ENCODE assay signal across 23 cellular contexts in genomic region chr12:21547437-21547836, GRCh38. TPM values are rescaled to one million over a fixed set of nuclear protein-coding genes. Genes with fewer than 3 reads are reported as not detected.
DNase-seq lines count a peak whose midpoint lies in the region; ATAC-seq, FAIRE-seq and TF ChIP-seq lines count a peak whose summit lies in the region.
"Had no signal": no experiment of that assay in that cellular context is flagged by ENCODE, and none has a peak within 500 bp of the region (broad histone marks: within the 10 kb centered on the region; RNA-seq: fewer than 3 reads in every experiment).

No MANE protein-coding gene starts in this region.

- H3K4me2 ChIP-seq in A549 = no peak overlapping the region

- H3K27ac Mint-ChIP-seq in activated CD4-positive, alpha-beta T cell treated with anti-CD3 and anti-CD28 coated beads for 36 hours = no peak overlapping the region
- no peak overlapping the region for H3K27ac Mint-ChIP-seq in activated naive CD4-positive, alpha-beta T cell treated with anti-CD3 and anti-CD28 coated beads for 36 hours
- H3K27ac Mint-ChIP-seq: CD4-positive, CD25-positive, alpha-beta regulatory T cell; IgD-negative memory B cell had no signal

- no peak overlapping the region for H3K4me3 Mint-ChIP-seq in activated CD4-positive, alpha-beta T cell treated with anti-CD3 and anti-CD28 coated beads for 36 hours
- H3K4me3 Mint-ChIP-seq in activated naive CD4-positive, alpha-beta T cell treated with anti-CD3 and anti-CD28 coated beads for 36 hours = no peak overlapping the region
- H3K4me3 Mint-ChIP-seq: CD4-positive, CD25-positive, alpha-beta regulatory T cell; IgD-negative memory B cell had no signal

- H3K27me3 Mint-ChIP-seq in activated CD4-positive, alpha-beta T cell treated with anti-CD3 and anti-CD28 coated beads for 36 hours = peaks cover 2% of the 10 kb centered on the region
- H3K27me3 Mint-ChIP-seq in activated naive CD4-positive, alpha-beta T cell treated with anti-CD3 and anti-CD28 coated beads for 36 hours (ENCODE audit: low read depth) = no peaks in the 10 kb centered on the region
- H3K27me3 Mint-ChIP-seq: CD4-positive, CD25-positive, alpha-beta regulatory T cell had no signal

- H3K9me3 ChIP-seq in A549 = no peaks in the 10 kb centered on the region
- H3K9me3 ChIP-seq: BE2C had no signal

- H3K4me1 Mint-ChIP-seq in activated CD4-positive, alpha-beta T cell treated with anti-CD3 and anti-CD28 coated beads for 36 hours = peaks cover 5% of the 10 kb centered on the region
- peaks cover 5% of the 10 kb centered on the region for H3K4me1 Mint-ChIP-seq in activated naive CD4-positive, alpha-beta T cell treated with anti-CD3 and anti-CD28 coated beads for 36 hours (ENCODE audit: low read depth)
- H3K4me1 Mint-ChIP-seq: CD4-positive, CD25-positive, alpha-beta regulatory T cell had no signal

- no peak for TF ChIP-seq RAD21 in A549 (conservative IDR thresholded peaks at IDR 0.05 in 1 of 2, IDR thresholded peaks at IDR 0.05 in 1 of 2)

- FAIRE-seq in A549 (lab: Jason Lieb, UNC) = peak; percentile 46
- FAIRE-seq: G401.6, H1 had no signal

- WGBS in A549 (ENCODE audit: missing lambda C conversion rate) = 57% methylated on average over 1 of the region's 1 CpG

- no peaks in the 10 kb centered on the region for H3K36me3 Mint-ChIP-seq in activated CD4-positive, alpha-beta T cell treated with anti-CD3 and anti-CD28 coated beads for 36 hours (ENCODE audit: low read depth)
- H3K36me3 Mint-ChIP-seq in activated naive CD4-positive, alpha-beta T cell treated with anti-CD3 and anti-CD28 coated beads for 36 hours (ENCODE audit: low read depth) = no peaks in the 10 kb centered on the region
- H3K36me3 Mint-ChIP-seq: CD4-positive, CD25-positive, alpha-beta regulatory T cell; IgD-negative memory B cell had no signal

- ATAC-seq in activated CD4-positive, alpha-beta T cell treated with anti-CD3 and anti-CD28 coated beads for 36 hours = peak; percentile 65
- no peak for ATAC-seq in A549

- POLR2A ChIA-PET in activated CD4-positive, alpha-beta T cell treated with anti-CD3 and anti-CD28 coated beads for 36 hours (lab: Charles Lee) = no interaction called here
- POLR2A ChIA-PET in A549 (lab: Yijun Ruan, JAX) = no interaction called here

- no peak for TF ChIP-seq CTCF in A549 (IDR thresholded peaks at IDR 0.05)

- TF ChIP-seq EP300 in A549 (IDR thresholded peaks at IDR 0.05) = no peak

- no peak overlapping the region for H3K4me3 ChIP-seq in A549

- no peaks in the 10 kb centered on the region for H3K9me3 Mint-ChIP-seq in activated CD4-positive, alpha-beta T cell treated with anti-CD3 and anti-CD28 coated beads for 36 hours (ENCODE audit: low read depth)
- H3K9me3 Mint-ChIP-seq in activated naive CD4-positive, alpha-beta T cell treated with anti-CD3 and anti-CD28 coated beads for 36 hours = no peaks in the 10 kb centered on the region
- H3K9me3 Mint-ChIP-seq: IgD-negative memory B cell had no signal

- CTCF ChIA-PET in activated CD4-positive, alpha-beta T cell treated with anti-CD3 and anti-CD28 coated beads for 36 hours (lab: Charles Lee) = interaction anchor here (0.7 kb wide), 1 partner anchor 9 kb away, joined by 3 read pairs; no protein-coding TSS in a partner anchor
- CTCF ChIA-PET in activated naive CD4-positive, alpha-beta T cell treated with anti-CD3 and anti-CD28 coated beads for 36 hours (lab: Charles Lee) = no interaction called here
- CTCF ChIA-PET in A549 (lab: Yijun Ruan, JAX) = no interaction called here

- H3K4me1 ChIP-seq in A549 = peaks cover 7% of the 10 kb centered on the region; the same call in 2 of the 3 replicates
- H3K4me1 ChIP-seq: BE2C had no signal

- no peak overlapping the region for H3K27ac ChIP-seq in A549

- no peak for TF ChIP-seq POLR2A in A549 (IDR thresholded peaks at IDR 0.05; ENCODE audit: low read length)

- intact Hi-C loops in activated CD4-positive, alpha-beta T cell treated with anti-CD3 and anti-CD28 coated beads for 36 hours (cut with DNase I, micrococcal nuclease) = no loop called here
- intact Hi-C loops in activated naive CD4-positive, alpha-beta T cell treated with anti-CD3 and anti-CD28 coated beads for 36 hours (cut with micrococcal nuclease) = no loop called here

- DNase-seq in activated CD4-positive, alpha-beta T cell treated with anti-CD3 and anti-CD28 coated beads for 36 hours = peak; percentile 29
- no peak for DNase-seq in activated CD4-positive, alpha-beta T cell treated with anti-CD3 and anti-CD28 coated beads for 1 hour
- peak; percentile 21 for DNase-seq in activated naive CD4-positive, alpha-beta T cell treated with Interleukin-2 at 50 U/mL for 16 hours
- DNase-seq in activated naive CD4-positive, alpha-beta T cell treated with anti-CD3 and anti-CD28 coated beads for 36 hours = no peak
- DNase-seq in A549 (ENCODE audit: low read depth in 1 of 2, low spot score in 1 of 2) = no peak
- DNase-seq in stimulated activated CD4-positive, alpha-beta T cell treated with anti-CD3 and anti-CD28 coated beads, Interleukin-4, amount 100 ng/mL, for 24 hours = peak; percentile 17
- no peak for DNase-seq in medulla oblongata (ENCODE audit: extremely low spot score)
- DNase-seq: BE2C; CD4-positive, CD25-positive, alpha-beta regulatory T cell; COR-L47; DMS 273 treated with DMSO at 0.1 percent for 48 hours; DND-41; Karpas-422; NCI-H1417 treated with DMSO at 0.1 percent for 48 hours; NCI-H187 treated with DMSO at 0.1 percent for 48 hours; NCI-H2227 treated with DMSO at 0.1 percent for 48 hours; NCI-H510A treated with DMSO at 0.1 percent for 48 hours; NCI-H82; OCI-M1 had no signal

TF ChIP-seq in A549, 52 proteins besides CTCF, POLR2A, EP300 and RAD21 (continues in another document):
- no peak for TF ChIP-seq CBX2 (IDR thresholded peaks at IDR 0.05; ENCODE audit: borderline replicate concordance, low read depth)
- TF ChIP-seq ZFP36 (IDR thresholded peaks at IDR 0.05; ENCODE audit: borderline replicate concordance, partially characterized antibody) = no peak
- no peak for TF ChIP-seq PBX3 (IDR thresholded peaks at IDR 0.05)
- no peak for TF ChIP-seq JUN (IDR thresholded peaks at IDR 0.05)
- TF ChIP-seq CHD2 (IDR thresholded peaks at IDR 0.05; ENCODE audit: low read length, partially characterized antibody) = no peak
- no peak for TF ChIP-seq MYC (IDR thresholded peaks at IDR 0.05; ENCODE audit: borderline replicate concordance, low read length)
- TF ChIP-seq RARB (CRISPR knock-in tag; IDR thresholded peaks at IDR 0.05) = no peak
- no peak for TF ChIP-seq MAX (IDR thresholded peaks at IDR 0.05)
- no peak for TF ChIP-seq GATA3 (IDR thresholded peaks at IDR 0.05; ENCODE audit: borderline replicate concordance)
- no peak for TF ChIP-seq RCOR1 (IDR thresholded peaks at IDR 0.05; ENCODE audit: low read depth, low read length)
- TF ChIP-seq HOXB5 (CRISPR knock-in tag; IDR thresholded peaks at IDR 0.05) = no peak

RNA-seq across cellular contexts. Expression of gene SPX, which starts 21.3 kb away (rescaled TPM):
- under 1 TPM; 0.16 to 0.61 TPM for total RNA-seq in activated CD4-positive, alpha-beta T cell treated with anti-CD3 and anti-CD28 coated beads for 36 hours
- total RNA-seq in activated naive CD4-positive, alpha-beta T cell treated with anti-CD3 and anti-CD28 coated beads for 36 hours = under 1 TPM; 0.50 to 0.57 TPM
- polyA plus RNA-seq in A549 (2011; rRNA removed) = 34.4 and 39.8 TPM in 2 replicates
- 2.3 and 2.5 TPM in 2 replicates for polyA plus RNA-seq in A549 (2012; cell fraction: cytosol; rRNA removed)
- polyA plus RNA-seq in A549 (2012; cell fraction: nucleus; rRNA removed) = 0.54 and 0.92 TPM in 2 replicates
- polyA plus RNA-seq in A549 (2017; fragmentation: RNase III; extraction: RNeasy Plus Mini Kit Qiagen cat#74134 plus additional on column Dnase treatment) = 2.7 to 3.2 TPM (median 2.9 TPM) in 3 replicates
- polyA minus RNA-seq in A549 (2011; rRNA and poly(A)+ RNA removed) = 3.1 and 4.5 TPM in 2 replicates

RNA-seq across cellular contexts. Expression of gene GOLT1B, which starts 45.8 kb away (rescaled TPM):
- total RNA-seq in activated CD4-positive, alpha-beta T cell treated with anti-CD3 and anti-CD28 coated beads for 36 hours = 10 to 100 TPM; 25.6 to 31.2 TPM
- total RNA-seq in activated naive CD4-positive, alpha-beta T cell treated with anti-CD3 and anti-CD28 coated beads for 36 hours = 10 to 100 TPM; 36.2 to 36.8 TPM
- polyA plus RNA-seq in A549 (2011; rRNA removed) (62.3 and 73.4 TPM in 2 replicates), A549 (2017; fragmentation: RNase III; extraction: RNeasy Plus Mini Kit Qiagen cat#74134 plus additional on column Dnase treatment) (80.4 to 107 TPM (median 95.4 TPM) in 3 replicates)
- 9.6 and 10.3 TPM in 2 replicates for polyA plus RNA-seq in A549 (2012; cell fraction: cytosol; rRNA removed)
- 4.3 and 9.1 TPM in 2 replicates for polyA plus RNA-seq in A549 (2012; cell fraction: nucleus; rRNA removed)
- 12.4 and 34.9 TPM in 2 replicates for polyA minus RNA-seq in A549 (2011; rRNA and poly(A)+ RNA removed)

RNA-seq across cellular contexts. Expression of gene RECQL, which starts 46.0 kb away (rescaled TPM):
- total RNA-seq in activated CD4-positive, alpha-beta T cell treated with anti-CD3 and anti-CD28 coated beads for 36 hours = 10 to 100 TPM; 64.4 to 92.8 TPM
- total RNA-seq in activated naive CD4-positive, alpha-beta T cell treated with anti-CD3 and anti-CD28 coated beads for 36 hours = 10 to 100 TPM; 89.8 to 93.7 TPM
- polyA plus RNA-seq in A549 (2011; rRNA removed) = 56.7 and 84.2 TPM in 2 replicates
- polyA plus RNA-seq in A549 (2012; cell fraction: cytosol; rRNA removed) = 15.8 and 16.2 TPM in 2 replicates
- 13.9 and 16.9 TPM in 2 replicates for polyA plus RNA-seq in A549 (2012; cell fraction: nucleus; rRNA removed)
- 76.5 to 79.5 TPM (median 77.0 TPM) in 3 replicates for polyA plus RNA-seq in A549 (2017; fragmentation: RNase III; extraction: RNeasy Plus Mini Kit Qiagen cat#74134 plus additional on column Dnase treatment)
- polyA minus RNA-seq in A549 (2011; rRNA and poly(A)+ RNA removed) = 34.0 and 36.0 TPM in 2 replicates

RNA-seq across cellular contexts. Expression of gene GYS2, which starts 57.2 kb away (rescaled TPM):
- total RNA-seq in activated CD4-positive, alpha-beta T cell treated with anti-CD3 and anti-CD28 coated beads for 36 hours = not detected
- total RNA-seq in activated naive CD4-positive, alpha-beta T cell treated with anti-CD3 and anti-CD28 coated beads for 36 hours = not detected
- 0.19 TPM in 2 replicates for polyA plus RNA-seq in A549 (2011; rRNA removed)
- 0.01 TPM in 1 of 2 replicates, not detected in the other for polyA plus RNA-seq in A549 (2012; cell fraction: cytosol; rRNA removed)
- 0.04 and 0.15 TPM in 2 replicates for polyA plus RNA-seq in A549 (2012; cell fraction: nucleus; rRNA removed)
- polyA plus RNA-seq in A549 (2017; fragmentation: RNase III; extraction: RNeasy Plus Mini Kit Qiagen cat#74134 plus additional on column Dnase treatment) = 0.04 TPM in 1 of 3 replicates, not detected in the others
- polyA minus RNA-seq in A549 (2011; rRNA and poly(A)+ RNA removed) = not detected in 2 replicates
- total RNA-seq: A172; CD4-positive, CD25-positive, alpha-beta regulatory T cell; H1 had no signal
- polyA plus RNA-seq: H1, IgD-negative memory B cell had no signal

Comparison
In these comparisons a context has a peak if more than half of its experiments do, and no peak if none do; other contexts are left out.
1. DNase-seq: peak in activated CD4-positive, alpha-beta T cell treated with anti-CD3 and anti-CD28 coated beads for 36 hours (single experiment), activated naive CD4-positive, alpha-beta T cell treated with Interleukin-2 at 50 U/mL for 16 hours (single experiment) and stimulated activated CD4-positive, alpha-beta T cell treated with anti-CD3 and anti-CD28 coated beads, Interleukin-4, amount 100 ng/mL, for 24 hours (single experiment); none in activated CD4-positive, alpha-beta T cell treated with anti-CD3 and anti-CD28 coated beads for 1 hour (single experiment), activated naive CD4-positive, alpha-beta T cell treated with anti-CD3 and anti-CD28 coated beads for 36 hours (single experiment), A549 (0 of 2) and medulla oblongata (single experiment).